In the genomic region with DNA sequence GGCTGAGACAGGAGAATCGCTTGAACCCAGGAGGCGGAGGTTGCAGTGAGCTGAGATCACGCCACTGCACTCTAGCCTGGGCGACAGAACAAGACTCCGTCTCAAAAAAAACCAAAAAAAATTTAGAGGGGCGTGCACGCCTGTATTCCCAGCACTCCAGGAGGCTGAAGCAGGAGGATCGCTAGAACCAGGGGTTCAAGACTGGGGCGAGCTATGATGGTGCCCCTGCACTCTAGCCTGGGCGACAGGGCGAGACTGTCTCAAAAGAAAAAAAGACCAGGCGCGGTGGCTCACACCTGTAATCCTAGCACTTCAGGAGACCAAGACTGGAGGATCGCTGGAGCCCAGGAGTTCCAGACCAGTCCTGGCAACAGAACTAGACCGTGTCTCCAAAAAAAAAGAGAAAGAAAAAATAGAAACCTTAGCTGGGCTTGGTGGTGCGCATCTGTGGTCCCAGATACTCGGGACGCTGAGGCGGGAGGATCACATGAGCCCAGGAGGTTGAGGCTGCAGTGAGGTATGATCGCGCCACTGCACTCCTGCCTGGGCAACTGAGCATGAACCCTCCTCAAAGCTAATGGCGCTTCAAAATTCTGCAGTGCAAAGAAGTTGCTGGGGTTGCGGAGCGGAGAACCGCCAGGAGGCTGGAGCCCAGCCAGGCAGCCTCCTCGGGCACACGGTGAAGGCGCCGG, we compare ENCODE assay signal across 8 cellular contexts. TPM values are rescaled to one million over a fixed set of nuclear protein-coding genes. Genes with fewer than 3 reads are reported as not detected.
A peak's percentile ranks its signal among the peaks of the same experiment; 100 is the strongest.
DNase-seq lines count a peak whose midpoint lies in the region; ATAC-seq and TF ChIP-seq lines count a peak whose summit lies in the region.

No MANE protein-coding gene starts in this region.

- no peak for TF ChIP-seq POLR2A in adrenal gland (IDR thresholded peaks at IDR 0.05)

- WGBS in adrenal gland, 4 donors: 11 to 20% (median 13%) methylated on average over 17 to 29 of the region's 29 CpGs

- DNase-seq in adrenal gland (no peak), left colon (no peak), NCI-H128 (lab: John Stamatoyannopoulos, UW; ENCODE audit: unreplicated experiment) (no peak), DMS114 treated with DMSO at 0.1 percent for 48 hours (lab: John Stamatoyannopoulos, UW; ENCODE audit: unreplicated experiment) (no peak), Ammon's horn (ENCODE audit: low spot score) (no peak)

- H3K4me3 ChIP-seq in adrenal gland: peak overlapping the region; percentile 57 to 95 (median 71)

- H3K27me3 ChIP-seq in adrenal gland: no peaks in the 10 kb centered on the region

- intact Hi-C loops in adrenal gland (cut with DNase I): no loop called here
- intact Hi-C loops in left colon (cut with DNase I, micrococcal nuclease): no loop called here

- peaks cover 14 to 26% of the 10 kb centered on the region in 2 donors for H3K4me1 ChIP-seq in adrenal gland (replicated peaks in 1 of 2)

- H3K27ac ChIP-seq in adrenal gland (peak overlapping the region; percentile 87 to 99 (median 92)), temporal lobe (ENCODE audit: low read depth, low read length) (peak overlapping the region; percentile 97)

- peak in 1 of 6 experiments; percentile 12 for TF ChIP-seq CTCF in adrenal gland (IDR thresholded peaks at IDR 0.05)

- H3K36me3 ChIP-seq in adrenal gland (replicated peaks in 1 of 2): no peaks in the 10 kb centered on the region

- no peaks in the 10 kb centered on the region for H3K9me3 ChIP-seq in adrenal gland (replicated peaks in 1 of 3)

- ATAC-seq in GM18907 (IDR thresholded peaks at IDR 0.05; ENCODE audit: unreplicated experiment): peak; percentile 28
- ATAC-seq in HG03064 (IDR thresholded peaks at IDR 0.05; ENCODE audit: low read depth, unreplicated experiment): peak; percentile 53
- ATAC-seq in left colon: peak; percentile 27

RNA-seq across cellular contexts. Expression of a gene that starts 0.4 kb away (rescaled TPM):
- 1 to 10 TPM; 1.5 to 7.0 (median 4.0) TPM for total RNA-seq in adrenal gland
- 1 to 10 TPM in 2 of 3 donors, under 1 TPM in 1; 0.38 to 4.2 (median 2.7) TPM for polyA plus RNA-seq in adrenal gland
- 1 to 10 TPM; 2.7 to 3.9 TPM for total RNA-seq in left colon
- 2.2 TPM for total RNA-seq in temporal lobe

RNA-seq across cellular contexts. Expression of a gene that starts 7.0 kb away (rescaled TPM):
- total RNA-seq in adrenal gland (10 to 100 TPM; 14.0 to 36.6 (median 23.0) TPM), left colon (1 to 10 TPM; 7.0 to 9.8 TPM), temporal lobe (11.1 TPM)
- polyA plus RNA-seq in adrenal gland: 10 to 100 TPM; 16.5 to 28.1 (median 27.3) TPM

RNA-seq across cellular contexts. Expression of a gene that starts 7.2 kb away (rescaled TPM):
- total RNA-seq in adrenal gland: 100 to 1,000 TPM in 1 of 8 donors, 10 to 100 TPM in 7; 49.9 to 141 (median 71.8) TPM
- 10 to 100 TPM; 41.3 to 69.4 (median 67.9) TPM for polyA plus RNA-seq in adrenal gland
- 10 to 100 TPM; 28.7 to 33.1 TPM for total RNA-seq in left colon
- 32.2 TPM for total RNA-seq in temporal lobe

RNA-seq across cellular contexts. Expression of a gene that starts 22.3 kb away (rescaled TPM):
- 100 to 1,000 TPM; 104 to 266 (median 159) TPM for total RNA-seq in adrenal gland
- 100 to 1,000 TPM in 2 of 3 donors, 10 to 100 TPM in 1; 33.1 to 224 (median 193) TPM for polyA plus RNA-seq in adrenal gland
- total RNA-seq in left colon: 100 to 1,000 TPM; 224 to 268 TPM
- total RNA-seq in temporal lobe: 44.0 TPM

RNA-seq across cellular contexts. Expression of a gene that starts 24.9 kb away (rescaled TPM):
- total RNA-seq in adrenal gland (10 to 100 TPM in 7 of 8 donors, 1 to 10 TPM in 1; 9.6 to 24.0 (median 16.5) TPM), left colon (10 to 100 TPM; 20.2 to 20.8 TPM), temporal lobe (20.4 TPM)
- 10 to 100 TPM in 2 of 3 donors, 1 to 10 TPM in 1; 9.6 to 30.1 (median 23.5) TPM for polyA plus RNA-seq in adrenal gland
